ENCODE assay signal across 10 cellular contexts in the genomic region with DNA sequence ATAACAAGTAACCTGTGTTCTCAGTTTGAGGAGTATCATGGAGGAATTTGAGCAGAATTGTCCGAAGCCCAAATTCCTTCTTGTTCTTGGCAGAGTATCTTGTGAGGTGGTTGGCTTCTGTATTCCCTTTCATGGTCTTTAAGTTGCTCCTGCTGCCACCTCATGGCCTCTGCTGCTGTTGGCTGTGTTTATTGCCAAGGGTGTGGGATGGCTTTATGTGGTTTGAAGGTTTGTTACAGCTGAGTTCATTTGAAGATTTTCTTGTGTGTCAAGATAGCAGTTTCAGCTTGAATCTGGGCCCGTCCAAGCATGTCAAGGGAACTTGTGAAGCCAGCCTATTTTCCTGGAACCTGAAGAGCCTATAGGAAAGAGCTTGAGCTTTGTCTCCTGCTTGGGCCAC. TPM values are rescaled to one million over a fixed set of nuclear protein-coding genes. Genes with fewer than 3 reads are reported as not detected.
A peak's percentile ranks its signal among the peaks of the same experiment; 100 is the strongest.
DNase-seq lines count a peak whose midpoint lies in the region; ATAC-seq, FAIRE-seq and TF ChIP-seq lines count a peak whose summit lies in the region.
"Had no signal": no experiment of that assay in that cellular context is flagged by ENCODE, and none has a peak within 500 bp of the region (broad histone marks: within the 10 kb centered on the region; RNA-seq: fewer than 3 reads in every experiment).

No MANE protein-coding gene starts in this region.

- no peak for FAIRE-seq in pancreas (lab: Jason Lieb, UNC)

- H3K27me3 ChIP-seq in H7 (ENCODE audit: control insufficient read depth, insufficient read depth, low read length): no peaks in the 10 kb centered on the region
- H3K27me3 ChIP-seq in pancreas: no peaks in the 10 kb centered on the region

- H3K4me1 ChIP-seq in pancreas: no peaks in the 10 kb centered on the region

- H3K9me3 ChIP-seq in pancreas: no peaks in the 10 kb centered on the region

- ATAC-seq in pancreas (no peak), HG02678 (IDR thresholded peaks at IDR 0.05; ENCODE audit: unreplicated experiment) (no peak)
- ATAC-seq: natural killer cell had no signal

- no peak overlapping the region for H3K27ac ChIP-seq in pancreas

- H3K4me3 ChIP-seq in GM12865 (ENCODE audit: low read depth, low read length) (no peak overlapping the region), H7 (ENCODE audit: insufficient read depth, low read depth, low read length) (no peak overlapping the region), pancreas (no peak overlapping the region)

- TF ChIP-seq CTCF in GM12865 (IDR thresholded peaks at IDR 0.05; ENCODE audit: insufficient read depth, low read depth, low read length, missing control alignments): no peak
- TF ChIP-seq CTCF in pancreas (IDR thresholded peaks at IDR 0.05): no peak

- peak; percentile 35 for DNase-seq in GM12865 (ENCODE audit: low read depth)
- peak; percentile 5 for DNase-seq in H7
- peak; percentile 28 for DNase-seq in RKO (ENCODE audit: low spot score)
- peak; percentile 32 for DNase-seq in iPS-NIHi7 (ENCODE audit: extremely low spot score)
- DNase-seq in NCI-H748 (lab: John Stamatoyannopoulos, UW; ENCODE audit: unreplicated experiment): no peak
- DNase-seq in SHP77 (lab: John Stamatoyannopoulos, UW): no peak
- DNase-seq in pancreas: no peak
- DNase-seq: natural killer cell, NCI-H526 treated with DMSO at 0.1 percent for 48 hours had no signal

- intact Hi-C loops in pancreas (cut with DNase I): no loop called here

- H3K36me3 ChIP-seq in H7 (replicated peaks; ENCODE audit: control insufficient read depth, insufficient read depth, low read length): no peaks in the 10 kb centered on the region
- no peaks in the 10 kb centered on the region for H3K36me3 ChIP-seq in pancreas

- WGBS in pancreas, 2 donors: 44 to 72% methylated on average over 2 of the region's 2 CpGs

RNA-seq across cellular contexts. Expression of a gene that starts 20.2 kb away (rescaled TPM):
- total RNA-seq in H7 (2014; rRNA removed; shearing (Covaris generic)): 69.0 and 97.9 TPM in 2 replicates
- under 1 TPM in 5 of 6 donors, not detected in 1; 0.12 to 0.70 (median 0.44) TPM for total RNA-seq in pancreas
- under 1 TPM; 0.11 to 0.21 TPM for polyA plus RNA-seq in pancreas

RNA-seq across cellular contexts. Expression of a gene that starts 36.9 kb away (rescaled TPM):
- 4.8 and 5.1 TPM in 2 replicates for total RNA-seq in H7 (2014; rRNA removed; shearing (Covaris generic))
- under 1 TPM; 0.04 to 0.40 (median 0.18) TPM for total RNA-seq in pancreas
- 1 to 10 TPM in 1 of 2 donors, under 1 TPM in 1; 0.30 to 2.4 TPM for polyA plus RNA-seq in pancreas
- total RNA-seq: natural killer cell had no signal

Comparison
In these comparisons a context has a peak if more than half of its experiments do, and no peak if none do; other contexts are left out.
1. DNase-seq: peak in GM12865 (single experiment), H7 (single experiment), RKO (single experiment) and iPS-NIHi7 (single experiment); none in NCI-H748 (single experiment), SHP77 (0 of 2) and pancreas (0 of 6).
2. RNA of a gene that starts 20.2 kb away (total RNA-seq): 69.0 to 97.9 TPM in H7; 0.12 to 0.70 TPM in pancreas; every median in the first group is over 10 times any median in the second.